Comparison of ENCODE assay signal across 10 cellular contexts in genomic region chr5:141814064-141814982, GRCh38.
DNase-seq lines count a peak whose midpoint lies in the region; ATAC-seq, FAIRE-seq and TF ChIP-seq lines count a peak whose summit lies in the region.
"Had no signal": no experiment of that assay in that cellular context is flagged by ENCODE, and none has a peak within 500 bp of the region (broad histone marks: within the 10 kb centered on the region; RNA-seq: fewer than 3 reads in every experiment).

No MANE protein-coding gene starts in this region.

- H4K20me1 ChIP-seq in H9 (ENCODE audit: control insufficient read depth, insufficient read depth, insufficient read length) (no peaks in the 10 kb centered on the region), SK-N-SH (ENCODE audit: insufficient read depth) (no peaks in the 10 kb centered on the region), astrocyte (ENCODE audit: insufficient read depth, low read length) (no peaks in the 10 kb centered on the region), keratinocyte (ENCODE audit: control insufficient read depth, extremely low read depth, insufficient read depth, low read length) (no peaks in the 10 kb centered on the region)

- H3K9me2 ChIP-seq in SK-N-SH: no peaks in the 10 kb centered on the region

- no peak overlapping the region for H2BK15ac ChIP-seq in H9 (ENCODE audit: low read depth, low read length)

- ATAC-seq in CD4-positive, CD25-positive, alpha-beta regulatory T cell (ENCODE audit: low read depth in 2 of 2): no peak

- H3K23me2 ChIP-seq in H9 (ENCODE audit: insufficient read length, low read depth, low read length, poor library complexity, severe bottlenecking): no peaks in the 10 kb centered on the region

- H3K4me2 ChIP-seq in H9 (ENCODE audit: insufficient read depth, insufficient read length, low read length): no peak overlapping the region
- H3K4me2 ChIP-seq in SK-N-SH: no peak overlapping the region
- no peak overlapping the region for H3K4me2 ChIP-seq in astrocyte (ENCODE audit: low read length)
- no peak overlapping the region for H3K4me2 ChIP-seq in keratinocyte (ENCODE audit: control insufficient read depth, extremely low read depth, insufficient read depth, low read depth, low read length)

- TF ChIP-seq CTCF in H9 (conservative IDR thresholded peaks at IDR 0.05) (peak; percentile 89), SK-N-SH (IDR thresholded peaks at IDR 0.05) (peak; percentile 68), astrocyte (IDR thresholded peaks at IDR 0.05; ENCODE audit: insufficient read depth, low read depth, low read length) (peak; percentile 36), keratinocyte (optimal IDR thresholded peaks at IDR 0.05 in 1 of 3, IDR thresholded peaks at IDR 0.05 in 1 of 3, conservative IDR thresholded peaks at IDR 0.05 in 1 of 3; ENCODE audit: extremely low read depth in 1 of 3, insufficient read depth in 2 of 3, low read length in 3 of 3) (peak; percentile 72 to 93 (median 84))

- no peak overlapping the region for H3K9ac ChIP-seq in H9 (ENCODE audit: extremely low read depth, insufficient read length, low read length)
- no peak overlapping the region for H3K9ac ChIP-seq in SK-N-SH
- no peak overlapping the region for H3K9ac ChIP-seq in astrocyte (ENCODE audit: low read length)
- no peak overlapping the region for H3K9ac ChIP-seq in keratinocyte (ENCODE audit: control insufficient read depth, extremely low read depth, insufficient read depth, low read length)

- FAIRE-seq in astrocyte (lab: Jason Lieb, UNC): no peak
- FAIRE-seq in keratinocyte (lab: Jason Lieb, UNC): peak; percentile 13

- H2BK20ac ChIP-seq in H9 (ENCODE audit: low read depth, low read length, poor library complexity, severe bottlenecking): no peak overlapping the region

- peaks cover 4% of the 10 kb centered on the region for H3K4me1 ChIP-seq in CD4-positive, CD25-positive, alpha-beta regulatory T cell (ENCODE audit: control insufficient read depth, insufficient read depth, low read length, poor library complexity, severe bottlenecking)
- H3K4me1 ChIP-seq in H9 (ENCODE audit: insufficient read depth, low read length) (peaks cover 14% of the 10 kb centered on the region; the same call in 1 of the 2 replicates), SK-N-SH (ENCODE audit: control insufficient read depth in 1 of 2, insufficient read depth in 2 of 2, low read depth in 1 of 2, low read length in 1 of 2) (peaks cover 0 to 16% of the 10 kb centered on the region in 2 experiments; a peak in 1 of 4 replicates), astrocyte (ENCODE audit: insufficient read depth, low read length) (no peaks in the 10 kb centered on the region), keratinocyte (ENCODE audit: control insufficient read depth, extremely low read depth, insufficient read depth, low read length) (no peaks in the 10 kb centered on the region)

- H3K79me2 ChIP-seq in H9 (ENCODE audit: insufficient read depth, low read length) (no peaks in the 10 kb centered on the region), SK-N-SH (ENCODE audit: insufficient read depth) (no peaks in the 10 kb centered on the region), astrocyte (ENCODE audit: insufficient read depth, low read length) (no peaks in the 10 kb centered on the region), keratinocyte (ENCODE audit: control insufficient read depth, insufficient read depth, low read length) (no peaks in the 10 kb centered on the region)

- peaks cover 56% of the 10 kb centered on the region for H3K27me3 Mint-ChIP-seq in CD4-positive, CD25-positive, alpha-beta regulatory T cell
- H3K27me3 Mint-ChIP-seq in H9 (ENCODE audit: low read depth) (peaks cover 31% of the 10 kb centered on the region), astrocyte (ENCODE audit: low read depth, unreplicated experiment) (peaks cover 43% of the 10 kb centered on the region)

- CTCF ChIA-PET in SK-N-SH (lab: Yijun Ruan, JAX): interaction anchor here (0.6 to 20.2 kb wide), 51 partner anchors 11 to 222 kb away, joined by 3 to 447 read pairs (median 4); partner anchors contain the start of genes DIAPH1, PCDH1 and PCDH12

- no peak overlapping the region for H3K27ac Mint-ChIP-seq in CD4-positive, CD25-positive, alpha-beta regulatory T cell
- peak overlapping the region in 1 of 3 experiments; percentile 100; a peak in 2 of 7 replicates for H3K27ac Mint-ChIP-seq in H9
- no peak overlapping the region for H3K27ac Mint-ChIP-seq in astrocyte (ENCODE audit: unreplicated experiment)
- H3K27ac Mint-ChIP-seq: IgD-negative memory B cell; naive thymus-derived CD8-positive, alpha-beta T cell had no signal

- H2AFZ ChIP-seq in H9 (ENCODE audit: low read length): no peak overlapping the region
- no peak overlapping the region for H2AFZ ChIP-seq in SK-N-SH (ENCODE audit: low read depth)
- no peak overlapping the region for H2AFZ ChIP-seq in astrocyte (ENCODE audit: low read depth, low read length)
- H2AFZ ChIP-seq in keratinocyte (ENCODE audit: control insufficient read depth, low read length): no peak overlapping the region

- H3K9me3 ChIP-seq in CD4-positive, CD25-positive, alpha-beta regulatory T cell (ENCODE audit: control insufficient read depth in 2 of 2, low read length in 2 of 2): no peaks in the 10 kb centered on the region
- H3K9me3 ChIP-seq in H9 (ENCODE audit: control insufficient read depth, low read depth, low read length): no peaks in the 10 kb centered on the region
- H3K9me3 ChIP-seq in SK-N-SH: no peaks in the 10 kb centered on the region
- no peaks in the 10 kb centered on the region for H3K9me3 ChIP-seq in astrocyte (ENCODE audit: insufficient read depth, low read depth, low read length)
- no peaks in the 10 kb centered on the region for H3K9me3 ChIP-seq in keratinocyte (ENCODE audit: control insufficient read depth, low read depth, low read length)

- no peak overlapping the region for H3K23ac ChIP-seq in H9 (ENCODE audit: insufficient read length, low read depth, low read length)

- no peaks in the 10 kb centered on the region for H3K79me1 ChIP-seq in H9 (ENCODE audit: insufficient read depth, low read depth, low read length, poor library complexity, severe bottlenecking)

- dilution Hi-C loops in keratinocyte (cut with MboI; ENCODE audit: extremely low pct_ligation_motif_present, low sequenced_read_pairs): no loop called here

- H2AK5ac ChIP-seq in H9 (ENCODE audit: insufficient read length, low read length): no peak overlapping the region

- WGBS in H9 (ENCODE audit: extremely low coverage, insufficient read length, low lambda C conversion rate): no CpG with 5 or more reads among the region's 9 CpGs
- 54% methylated on average over 7 of the region's 9 CpGs for WGBS in SK-N-SH (ENCODE audit: low lambda C conversion rate)

- H2BK5ac ChIP-seq in H9 (ENCODE audit: insufficient read length, low read length): no peak overlapping the region

- no peak overlapping the region for H4K91ac ChIP-seq in H9 (ENCODE audit: insufficient read length, low read depth, low read length)

- H3F3A ChIP-seq in SK-N-SH (replicated peaks; ENCODE audit: insufficient read depth): no peaks in the 10 kb centered on the region

- peak; percentile 86 for TF ChIP-seq RAD21 in SK-N-SH (IDR thresholded peaks at IDR 0.05; ENCODE audit: low read length)

- H3K4me3 Mint-ChIP-seq in CD4-positive, CD25-positive, alpha-beta regulatory T cell: no peak overlapping the region
- H3K4me3 Mint-ChIP-seq in H9: no peak overlapping the region; a peak in 1 of 5 replicates
- H3K4me3 Mint-ChIP-seq in astrocyte (ENCODE audit: unreplicated experiment): no peak overlapping the region
- H3K4me3 Mint-ChIP-seq: naive thymus-derived CD8-positive, alpha-beta T cell had no signal

- no peaks in the 10 kb centered on the region for H3K36me3 Mint-ChIP-seq in CD4-positive, CD25-positive, alpha-beta regulatory T cell
- H3K36me3 Mint-ChIP-seq in H9 (ENCODE audit: insufficient read depth in 1 of 3, low read depth in 3 of 3): no peaks in the 10 kb centered on the region
- no peaks in the 10 kb centered on the region for H3K36me3 Mint-ChIP-seq in astrocyte (ENCODE audit: low read depth, unreplicated experiment)
- H3K36me3 Mint-ChIP-seq: IgD-negative memory B cell; naive thymus-derived CD8-positive, alpha-beta T cell had no signal

- no peak overlapping the region for H2BK12ac ChIP-seq in H9 (ENCODE audit: insufficient read length, low read depth, low read length)

- H3K36me3 ChIP-seq in CD4-positive, CD25-positive, alpha-beta regulatory T cell (ENCODE audit: control insufficient read depth, insufficient read depth, low read length): no peaks in the 10 kb centered on the region
- H3K36me3 ChIP-seq in SK-N-SH (replicated peaks in 1 of 2; ENCODE audit: control insufficient read depth in 1 of 2, insufficient read depth in 2 of 2, low read length in 1 of 2) (no peaks in the 10 kb centered on the region), astrocyte (ENCODE audit: insufficient read depth, low read length) (no peaks in the 10 kb centered on the region), keratinocyte (ENCODE audit: control insufficient read depth in 2 of 2, extremely low read depth in 1 of 2, insufficient read depth in 2 of 2, low read length in 2 of 2) (no peaks in the 10 kb centered on the region)

- H3K4me1 Mint-ChIP-seq in CD4-positive, CD25-positive, alpha-beta regulatory T cell: no peaks in the 10 kb centered on the region
- H3K4me1 Mint-ChIP-seq in H9 (peaks cover 66 to 74% of the 10 kb centered on the region in 2 experiments), astrocyte (ENCODE audit: low read depth, unreplicated experiment) (peaks cover 8% of the 10 kb centered on the region)
- H3K4me1 Mint-ChIP-seq: IgD-negative memory B cell had no signal

- no peaks in the 10 kb centered on the region for H3K9me1 ChIP-seq in keratinocyte (ENCODE audit: control insufficient read depth, extremely low read depth, insufficient read depth, low read length)

- H3K14ac ChIP-seq in H9 (ENCODE audit: insufficient read depth, low read length): no peak overlapping the region

- H3K27me3 ChIP-seq in CD4-positive, CD25-positive, alpha-beta regulatory T cell (ENCODE audit: control insufficient read depth, insufficient read depth, low read length): peaks cover 8% of the 10 kb centered on the region
- no peaks in the 10 kb centered on the region for H3K27me3 ChIP-seq in H9 (ENCODE audit: insufficient read depth, low read length)
- peaks cover 6% of the 10 kb centered on the region; the same call in 1 of the 2 replicates for H3K27me3 ChIP-seq in SK-N-SH (ENCODE audit: insufficient read depth)
- peaks cover 15% of the 10 kb centered on the region for H3K27me3 ChIP-seq in astrocyte (ENCODE audit: insufficient read depth, low read length)
- H3K27me3 ChIP-seq in keratinocyte (ENCODE audit: control insufficient read depth, extremely low read depth, insufficient read depth, low read length): peaks cover 32% of the 10 kb centered on the region

- no peaks in the 10 kb centered on the region for H3K9me3 Mint-ChIP-seq in CD4-positive, CD25-positive, alpha-beta regulatory T cell
- H3K9me3 Mint-ChIP-seq in H9: no peaks in the 10 kb centered on the region; a peak in 1 of 5 replicates
- peaks cover 4% of the 10 kb centered on the region for H3K9me3 Mint-ChIP-seq in astrocyte (ENCODE audit: unreplicated experiment)
- H3K9me3 Mint-ChIP-seq: IgD-negative memory B cell; naive thymus-derived CD8-positive, alpha-beta T cell had no signal

- no peak overlapping the region for H3K27ac ChIP-seq in CD4-positive, CD25-positive, alpha-beta regulatory T cell (ENCODE audit: insufficient read depth, low read length, poor library complexity, severe bottlenecking)
- no peak overlapping the region for H3K27ac ChIP-seq in H9 (ENCODE audit: insufficient read length, low read depth, low read length)
- no peak overlapping the region for H3K27ac ChIP-seq in SK-N-SH (ENCODE audit: low read depth in 2 of 2, low read length in 1 of 2)
- H3K27ac ChIP-seq in astrocyte (ENCODE audit: low read depth, low read length): no peak overlapping the region
- H3K27ac ChIP-seq in keratinocyte (ENCODE audit: control insufficient read depth, insufficient read depth, low read length): no peak overlapping the region

- no peak for TF ChIP-seq EP300 in SK-N-SH (IDR thresholded peaks at IDR 0.05; ENCODE audit: borderline replicate concordance in 1 of 2, low read depth in 1 of 2, low read length in 1 of 2)

- no peak overlapping the region for H3K56ac ChIP-seq in H9 (ENCODE audit: insufficient read length, low read depth, low read length)

- peak in 2 of 3 donors; percentile 11 to 20 for DNase-seq in CD4-positive, CD25-positive, alpha-beta regulatory T cell
- DNase-seq in H9 (peak; percentile 89), SK-N-SH (peak; percentile 87), astrocyte (ENCODE audit: low read depth) (no peak), keratinocyte (ENCODE audit: low read depth, low spot score) (no peak)
- peak in 2 of 3 experiments; percentile 13 to 17 for DNase-seq in stimulated activated CD4-positive, alpha-beta T cell treated with anti-CD3 and anti-CD28 coated beads, TNF-alpha, amount 100 ng/mL, for 4 hours (ENCODE audit: low read depth in 3 of 3)
- no peak for DNase-seq in stimulated activated naive CD4-positive, alpha-beta T cell treated with Interleukin-2 at 50 U/mL for 16 hours (lab: John Stamatoyannopoulos, UW)
- DNase-seq in effector CD8-positive, alpha-beta T cell (lab: John Stamatoyannopoulos, UW): no peak

- no peak overlapping the region for H3K4ac ChIP-seq in H9 (ENCODE audit: low read depth, low read length)

- no peak overlapping the region for H4K8ac ChIP-seq in H9 (replicated peaks; ENCODE audit: insufficient read length, low read depth, low read length)

- H3T11ph ChIP-seq in H9 (ENCODE audit: low read length): no peak overlapping the region

- POLR2A ChIA-PET in SK-N-SH (lab: Yijun Ruan, JAX): interaction anchor here (0.9 kb wide), 1 partner anchor 11 kb away, joined by 3 read pairs; no protein-coding TSS in a partner anchor

- no peak overlapping the region for H3K18ac ChIP-seq in H9 (ENCODE audit: insufficient read length, low read depth, low read length)

- no peak overlapping the region for H3K4me3 ChIP-seq in CD4-positive, CD25-positive, alpha-beta regulatory T cell (ENCODE audit: low read depth, low read length)
- H3K4me3 ChIP-seq in SK-N-SH (ENCODE audit: low read depth in 2 of 2, low read length in 1 of 2) (peak overlapping the region in 1 of 2 experiments; percentile 41; a peak in 1 of 4 replicates), astrocyte (ENCODE audit: insufficient read depth, low read depth, low read length) (no peak overlapping the region), keratinocyte (ENCODE audit: control insufficient read depth in 2 of 3, extremely low read depth in 1 of 3, insufficient read depth in 2 of 3, low read depth in 1 of 3, low read length in 3 of 3) (no peak overlapping the region)

- H2BK120ac ChIP-seq in H9 (ENCODE audit: low read depth, low read length, poor library complexity, severe bottlenecking): no peak overlapping the region

- no peak overlapping the region for H4K5ac ChIP-seq in H9 (ENCODE audit: insufficient read length, low read depth, low read length)

Comparison
In these comparisons a context has a peak if more than half of its experiments do, and no peak if none do; other contexts are left out.
1. DNase-seq: peak in CD4-positive, CD25-positive, alpha-beta regulatory T cell (2 of 3), H9 (single experiment), SK-N-SH (single experiment) and stimulated activated CD4-positive, alpha-beta T cell treated with anti-CD3 and anti-CD28 coated beads, TNF-alpha, amount 100 ng/mL, for 4 hours (2 of 3); none in astrocyte (single experiment), keratinocyte (single experiment), stimulated activated naive CD4-positive, alpha-beta T cell treated with Interleukin-2 at 50 U/mL for 16 hours (single experiment) and effector CD8-positive, alpha-beta T cell (single experiment).
2. CTCF ChIP-seq: peak in every context shown above with its lines; median percentile 89 in H9; 84 in keratinocyte; 68 in SK-N-SH; 36 in astrocyte.